ENCODE assay signal across 2 cellular contexts in genomic region chr6:88899569-88900316, GRCh38.
TF ChIP-seq lines count a peak whose summit lies in the region.

No MANE protein-coding gene starts in this region.

TF ChIP-seq in HEK293, 187 proteins besides CTCF, POLR2A, EP300 and RAD21 (continued from another document):
- no peak for TF ChIP-seq ZNF280D (tag by site-specific recombination; IDR thresholded peaks at IDR 0.05)

TF ChIP-seq in WTC11, 78 proteins besides CTCF, POLR2A, EP300 and RAD21 (continued from another document):
- TF ChIP-seq PRDM15 (CRISPR knock-in tag; IDR thresholded peaks at IDR 0.05) (no peak), ZNF416 (CRISPR knock-in tag; IDR thresholded peaks at IDR 0.05) (no peak), ZSCAN18 (CRISPR knock-in tag; IDR thresholded peaks at IDR 0.05) (no peak), STAT6 (CRISPR knock-in tag; conservative IDR thresholded peaks at IDR 0.05; ENCODE audit: low read depth) (no peak)
